10 cellular contexts compared by ENCODE assay signal in genomic region chr15:75637245-75638009, GRCh38. TPM values are rescaled to one million over a fixed set of nuclear protein-coding genes. Genes with fewer than 3 reads are reported as not detected.
DNase-seq lines count a peak whose midpoint lies in the region; ATAC-seq and TF ChIP-seq lines count a peak whose summit lies in the region.
"Had no signal": no experiment of that assay in that cellular context is flagged by ENCODE, and none has a peak within 500 bp of the region (broad histone marks: within the 10 kb centered on the region; RNA-seq: fewer than 3 reads in every experiment).

No MANE protein-coding gene starts in this region.

- peak overlapping the region; percentile 96 for H3K4me3 Mint-ChIP-seq in activated T-cell treated with anti-CD3 and anti-CD28 coated beads, Interleukin-2, amount 50 U/mL, for 24 hours
- H3K4me3 Mint-ChIP-seq in activated B cell treated with CpG ODN at 0.5 μM for 24 hours, result peak overlapping the region; percentile 36

- H3K27me3 Mint-ChIP-seq in activated T-cell treated with anti-CD3 and anti-CD28 coated beads, Interleukin-2, amount 50 U/mL, for 24 hours, result no peaks in the 10 kb centered on the region
- no peaks in the 10 kb centered on the region for H3K27me3 Mint-ChIP-seq in activated B cell treated with CpG ODN at 0.5 μM for 24 hours

- H3K4me3 ChIP-seq in thyroid gland (replicated peaks in 1 of 3) (no peak overlapping the region), aorta (ENCODE audit: low read length in 2 of 2) (no peak overlapping the region), left lung (peak overlapping the region in 1 of 2 donors; percentile 96)

- H3K9me3 Mint-ChIP-seq in activated T-cell treated with anti-CD3 and anti-CD28 coated beads, Interleukin-2, amount 50 U/mL, for 24 hours, result no peaks in the 10 kb centered on the region
- no peaks in the 10 kb centered on the region for H3K9me3 Mint-ChIP-seq in activated B cell treated with CpG ODN at 0.5 μM for 24 hours

- H3K27ac ChIP-seq in thyroid gland (peak overlapping the region in 2 of 3 donors; percentile 93 to 94), aorta (ENCODE audit: low read depth in 1 of 2, low read length in 2 of 2) (no peak overlapping the region), left lung (no peak overlapping the region)

- no peak for TF ChIP-seq POLR2A in thyroid gland (IDR thresholded peaks at IDR 0.05)

- H3K4me1 ChIP-seq in thyroid gland (peaks cover 19 to 36% of the 10 kb centered on the region in 2 donors), aorta (ENCODE audit: control insufficient read depth in 1 of 2, insufficient read depth in 2 of 2, low read length in 2 of 2) (peaks cover 0 to 13% of the 10 kb centered on the region in 2 donors), left lung (peaks cover 7 to 42% of the 10 kb centered on the region in 2 donors)

- intact Hi-C loops in activated B cell treated with CpG ODN at 0.5 μM for 24 hours (cut with micrococcal nuclease) (no loop called here), thyroid gland (cut with DNase I) (loop anchor here (10.0 kb wide), 1 partner anchor 47 kb away; no protein-coding TSS in a partner anchor), aorta (cut with DNase I) (loop anchor here (5.0 kb wide), 2 partner anchors 35 to 45 kb away; no protein-coding TSS in a partner anchor), left lung (cut with DNase I) (no loop called here)

- no peak for TF ChIP-seq CTCF in activated B cell treated with CpG ODN at 0.5 μM for 24 hours (IDR thresholded peaks at IDR 0.05)
- no peak for TF ChIP-seq CTCF in thyroid gland (IDR thresholded peaks at IDR 0.05)
- TF ChIP-seq CTCF in left lung (IDR thresholded peaks at IDR 0.05), result no peak

- H3K27me3 ChIP-seq in thyroid gland (no peaks in the 10 kb centered on the region), aorta (ENCODE audit: control insufficient read depth in 1 of 2, insufficient read depth in 2 of 2, low read length in 1 of 2) (no peaks in the 10 kb centered on the region), left lung (no peaks in the 10 kb centered on the region)

- no peaks in the 10 kb centered on the region for H3K9me3 ChIP-seq in thyroid gland
- no peaks in the 10 kb centered on the region for H3K9me3 ChIP-seq in aorta (ENCODE audit: control insufficient read depth, low read length)
- H3K9me3 ChIP-seq in left lung, result no peaks in the 10 kb centered on the region

- H3K4me1 Mint-ChIP-seq in activated T-cell treated with anti-CD3 and anti-CD28 coated beads, Interleukin-2, amount 50 U/mL, for 24 hours (ENCODE audit: low read depth), result peaks cover 33% of the 10 kb centered on the region
- peaks cover 38% of the 10 kb centered on the region for H3K4me1 Mint-ChIP-seq in activated B cell treated with CpG ODN at 0.5 μM for 24 hours

- no peak for DNase-seq in activated T-cell treated with anti-CD3 and anti-CD28 coated beads, Interleukin-2, amount 50 U/mL, for 24 hours
- DNase-seq in activated T-cell treated with anti-CD3 and anti-CD28 coated beads for 4 hours (no peak), activated B cell treated with CpG ODN at 0.5 μM for 24 hours (no peak), iris pigment epithelial cell (ENCODE audit: low read depth) (peak; percentile 38), thyroid gland (no peak), aorta (no peak), left lung (no peak)
- DNase-seq: effector memory CD4-positive, alpha-beta T cell; stimulated activated CD8-positive, alpha-beta memory T cell treated with anti-CD3 and anti-CD28 coated beads, Interleukin-4, amount 100 ng/mL, for 48 hours had no signal

- CTCF ChIA-PET in activated B cell treated with CpG ODN at 0.5 μM for 24 hours (lab: Charles Lee), result no interaction called here

- WGBS in thyroid gland, 2 donors, result 66 to 92% methylated on average over 4 of the region's 4 CpGs
- 58% methylated on average over 4 of the region's 4 CpGs for WGBS in aorta, 2 donors

- no peak for ATAC-seq in activated B cell treated with CpG ODN at 0.5 μM for 24 hours (ENCODE audit: low read depth)
- no peak for ATAC-seq in GM18858 (IDR thresholded peaks at IDR 0.05; ENCODE audit: unreplicated experiment)
- no peak for ATAC-seq in aorta (ENCODE audit: low FRiP score)
- ATAC-seq in left lung, result no peak

- POLR2A ChIA-PET in activated B cell treated with CpG ODN at 0.5 μM for 24 hours (lab: Charles Lee), result interaction anchor here (4.4 to 6.7 kb wide), 2 partner anchors 11 to 270 kb away, joined by 58 to 164 read pairs; partner anchors contain the start of genes MAN2C1 and SNUPN

- H3K36me3 ChIP-seq in thyroid gland (no peaks in the 10 kb centered on the region), aorta (ENCODE audit: control insufficient read depth in 1 of 2, insufficient read depth in 2 of 2, low read length in 1 of 2) (no peaks in the 10 kb centered on the region), left lung (no peaks in the 10 kb centered on the region)

- H3K27ac Mint-ChIP-seq in activated T-cell treated with anti-CD3 and anti-CD28 coated beads, Interleukin-2, amount 50 U/mL, for 24 hours, result peak overlapping the region; percentile 97
- no peak overlapping the region for H3K27ac Mint-ChIP-seq in activated B cell treated with CpG ODN at 0.5 μM for 24 hours

- H3K36me3 Mint-ChIP-seq in activated T-cell treated with anti-CD3 and anti-CD28 coated beads, Interleukin-2, amount 50 U/mL, for 24 hours (ENCODE audit: low read depth), result peaks cover 46% of the 10 kb centered on the region
- peaks cover 25% of the 10 kb centered on the region for H3K36me3 Mint-ChIP-seq in activated B cell treated with CpG ODN at 0.5 μM for 24 hours (ENCODE audit: low read depth)

RNA-seq across cellular contexts. Expression of gene IMP3, which starts 2.6 kb away (rescaled TPM):
- total RNA-seq in activated B cell treated with CpG ODN at 0.5 μM for 24 hours, result 65.6 and 72.6 TPM in 2 replicates
- 100 to 1,000 TPM in 2 of 4 donors, 10 to 100 TPM in 2; 75.2 to 187 (median 133) TPM for total RNA-seq in thyroid gland
- 10 to 100 TPM; 35.2 to 46.1 TPM for total RNA-seq in aorta
- 10 to 100 TPM; 38.7 to 47.0 TPM for polyA plus RNA-seq in aorta
- total RNA-seq in left lung, result 10 to 100 TPM; 52.8 to 69.9 TPM

RNA-seq across cellular contexts. Expression of gene SNX33, which starts 10.3 kb away (rescaled TPM):
- total RNA-seq in activated B cell treated with CpG ODN at 0.5 μM for 24 hours, result 0.22 and 0.34 TPM in 2 replicates
- total RNA-seq in thyroid gland, result 10 to 100 TPM; 22.8 to 28.7 (median 26.5) TPM
- 10 to 100 TPM; 30.9 to 59.5 TPM for total RNA-seq in aorta
- polyA plus RNA-seq in aorta, result 10 to 100 TPM in 1 of 2 donors, 1 to 10 TPM in 1; 6.3 to 26.7 TPM
- total RNA-seq in left lung, result 10 to 100 TPM; 21.4 to 34.7 TPM

RNA-seq across cellular contexts. Expression of gene SNUPN, which starts 11.9 kb away (rescaled TPM):
- 20.5 and 20.8 TPM in 2 replicates for total RNA-seq in activated B cell treated with CpG ODN at 0.5 μM for 24 hours
- total RNA-seq in thyroid gland, result 10 to 100 TPM; 24.7 to 31.8 (median 27.8) TPM
- total RNA-seq in aorta, result 10 to 100 TPM; 16.3 to 20.9 TPM
- polyA plus RNA-seq in aorta, result 10 to 100 TPM; 17.9 to 18.7 TPM
- 10 to 100 TPM; 23.6 to 23.8 TPM for total RNA-seq in left lung

RNA-seq across cellular contexts. Expression of gene PTPN9, which starts 58.3 kb away (rescaled TPM):
- total RNA-seq in activated B cell treated with CpG ODN at 0.5 μM for 24 hours (18.2 and 19.2 TPM in 2 replicates), thyroid gland (10 to 100 TPM; 66.4 to 83.5 (median 73.6) TPM), aorta (10 to 100 TPM; 25.0 to 37.9 TPM), left lung (10 to 100 TPM; 21.9 to 25.4 TPM)
- polyA plus RNA-seq in aorta, result 10 to 100 TPM in 1 of 2 donors, 1 to 10 TPM in 1; 9.8 to 17.1 TPM

Comparison
In these comparisons a context has a peak if more than half of its experiments do, and no peak if none do; other contexts are left out.
1. H3K27ac ChIP-seq: peak in thyroid gland (2 of 3); none in aorta (0 of 2) and left lung (0 of 2).
2. RNA of gene SNX33, which starts 10.3 kb away (total RNA-seq): 30.9 to 59.5 TPM in aorta, 21.4 to 34.7 TPM in left lung and 22.8 to 28.7 TPM in thyroid gland; 0.22 to 0.34 TPM in activated B cell treated with CpG ODN at 0.5 μM for 24 hours; every median in the first group is over 10 times any median in the second.
3. intact Hi-C loops: an anchor here in thyroid gland (10.0 kb wide) and aorta (5.0 kb wide); none called in activated B cell treated with CpG ODN at 0.5 μM for 24 hours and left lung.